Comparison of ENCODE assay signal across 14 cellular contexts in genomic region chr16:50278251-50278650, GRCh38. TPM values are rescaled to one million over a fixed set of nuclear protein-coding genes. Genes with fewer than 3 reads are reported as not detected.
DNase-seq lines count a peak whose midpoint lies in the region; ATAC-seq and TF ChIP-seq lines count a peak whose summit lies in the region.
"Had no signal": no experiment of that assay in that cellular context is flagged by ENCODE, and none has a peak within 500 bp of the region (broad histone marks: within the 10 kb centered on the region; RNA-seq: fewer than 3 reads in every experiment).

No MANE protein-coding gene starts in this region.

- H3K27me3 ChIP-seq in PC-3 (ENCODE audit: low read length) = no peaks in the 10 kb centered on the region

- DNase-seq in activated T-cell treated with anti-CD3 and anti-CD28 coated beads, Interleukin-2, amount 50 U/mL, for 4 hours = no peak
- DNase-seq in activated T-cell treated with anti-CD3 and anti-CD28 coated beads for 4 hours (no peak), PC-3 (no peak), DMS79 (lab: John Stamatoyannopoulos, UW) (no peak), NCI-H446 treated with DMSO at 0.1 percent for 48 hours (lab: John Stamatoyannopoulos, UW) (no peak)
- no peak for DNase-seq in central memory CD8-positive, alpha-beta T cell (ENCODE audit: low spot score in 2 of 2)
- DNase-seq in stimulated activated effector memory CD8-positive, alpha-beta T cell treated with anti-CD3 and anti-CD28 coated beads, Interleukin-12 subunit alpha, Interleukin-12 subunit beta, amount 100 ng/mL, for 72 hours (ENCODE audit: low spot score in 2 of 2) = no peak
- DNase-seq: activated CD4-positive, CD25-positive, alpha-beta regulatory T cell; kidney glomerular epithelial cell; NCI-H1694 treated with DMSO at 0.1 percent for 48 hours; NCI-H226; NK-92 treated with Interleukin-12 subunit alpha and Interleukin-12 subunit beta, amount 100 ng/mL, for 24 hours had no signal

- H3K9me3 ChIP-seq in PC-3 (ENCODE audit: low read length) = no peaks in the 10 kb centered on the region

- H3K4me3 ChIP-seq in PC-3 (ENCODE audit: low read length) = no peak overlapping the region

- H3K9me2 ChIP-seq in PC-3 (replicated peaks; ENCODE audit: low read length) = no peaks in the 10 kb centered on the region

- CTCF ChIA-PET in PC-3 (lab: Charles Lee) = no interaction called here

- H3K79me2 ChIP-seq in PC-3 (ENCODE audit: low read length) = no peaks in the 10 kb centered on the region

- no peaks in the 10 kb centered on the region for H3K27me3 Mint-ChIP-seq in activated T-cell treated with anti-CD3 and anti-CD28 coated beads, Interleukin-2, amount 50 U/mL, for 4 hours (ENCODE audit: low read depth)
- no peaks in the 10 kb centered on the region for H3K27me3 Mint-ChIP-seq in central memory CD8-positive, alpha-beta T cell

- no peak overlapping the region for H2AFZ ChIP-seq in PC-3 (ENCODE audit: low read length)

- TF ChIP-seq CTCF in PC-3 (conservative IDR thresholded peaks at IDR 0.05; ENCODE audit: low read depth, low read length) = no peak

- H3K4me1 ChIP-seq in PC-3 (ENCODE audit: insufficient read depth, low read length) = no peaks in the 10 kb centered on the region

- H3K36me3 Mint-ChIP-seq in activated T-cell treated with anti-CD3 and anti-CD28 coated beads, Interleukin-2, amount 50 U/mL, for 4 hours (ENCODE audit: insufficient read depth) = peaks cover 8% of the 10 kb centered on the region
- peaks cover 19% of the 10 kb centered on the region for H3K36me3 Mint-ChIP-seq in central memory CD8-positive, alpha-beta T cell (ENCODE audit: insufficient read depth)
- peaks cover 47% of the 10 kb centered on the region for H3K36me3 Mint-ChIP-seq in stimulated activated effector memory CD8-positive, alpha-beta T cell treated with anti-CD3 and anti-CD28 coated beads, Interleukin-12 subunit alpha, Interleukin-12 subunit beta, amount 100 ng/mL, for 72 hours

- no peaks in the 10 kb centered on the region for H3K36me3 ChIP-seq in PC-3 (ENCODE audit: low read depth, low read length)

- intact Hi-C loops in PC-3 (cut with micrococcal nuclease) = no loop called here

- H4K20me1 ChIP-seq in PC-3 (ENCODE audit: low read length) = no peaks in the 10 kb centered on the region

- peaks cover 95% of the 10 kb centered on the region for H3K4me1 Mint-ChIP-seq in activated T-cell treated with anti-CD3 and anti-CD28 coated beads, Interleukin-2, amount 50 U/mL, for 4 hours (ENCODE audit: low read depth)
- peaks cover 90% of the 10 kb centered on the region for H3K4me1 Mint-ChIP-seq in central memory CD8-positive, alpha-beta T cell
- H3K4me1 Mint-ChIP-seq in stimulated activated effector memory CD8-positive, alpha-beta T cell treated with anti-CD3 and anti-CD28 coated beads, Interleukin-12 subunit alpha, Interleukin-12 subunit beta, amount 100 ng/mL, for 72 hours = peaks cover 93% of the 10 kb centered on the region
- H3K4me1 Mint-ChIP-seq: mesothelial cell of epicardium had no signal

- peaks cover 4% of the 10 kb centered on the region for H3K9me3 Mint-ChIP-seq in activated T-cell treated with anti-CD3 and anti-CD28 coated beads, Interleukin-2, amount 50 U/mL, for 4 hours
- H3K9me3 Mint-ChIP-seq in central memory CD8-positive, alpha-beta T cell = no peaks in the 10 kb centered on the region
- H3K9me3 Mint-ChIP-seq in stimulated activated effector memory CD8-positive, alpha-beta T cell treated with anti-CD3 and anti-CD28 coated beads, Interleukin-12 subunit alpha, Interleukin-12 subunit beta, amount 100 ng/mL, for 72 hours = peaks cover 5% of the 10 kb centered on the region

- POLR2A ChIA-PET in PC-3 (lab: Charles Lee; ENCODE audit: unreplicated experiment) = interaction anchor here (0.7 kb wide), 1 partner anchor 66 kb away, joined by 4 read pairs; no protein-coding TSS in a partner anchor

- no peak overlapping the region for H3K9ac ChIP-seq in PC-3 (ENCODE audit: low read length)

- no peak for ATAC-seq in activated T-cell treated with anti-CD3 and anti-CD28 coated beads, Interleukin-2, amount 50 U/mL, for 4 hours
- ATAC-seq in PC-3 (no peak), GM19324 (IDR thresholded peaks at IDR 0.05; ENCODE audit: low FRiP score, unreplicated experiment) (no peak)
- no peak for ATAC-seq in central memory CD8-positive, alpha-beta T cell (replicated peaks; ENCODE audit: extremely low read depth, poor library complexity, severe bottlenecking)
- no peak for ATAC-seq in stimulated activated effector memory CD8-positive, alpha-beta T cell treated with anti-CD3 and anti-CD28 coated beads, Interleukin-12 subunit alpha, Interleukin-12 subunit beta, amount 100 ng/mL, for 72 hours

- peak overlapping the region; percentile 66 for H3K4me3 Mint-ChIP-seq in activated T-cell treated with anti-CD3 and anti-CD28 coated beads, Interleukin-2, amount 50 U/mL, for 4 hours
- H3K4me3 Mint-ChIP-seq in central memory CD8-positive, alpha-beta T cell = peak overlapping the region; percentile 79
- peak overlapping the region; percentile 72 for H3K4me3 Mint-ChIP-seq in stimulated activated effector memory CD8-positive, alpha-beta T cell treated with anti-CD3 and anti-CD28 coated beads, Interleukin-12 subunit alpha, Interleukin-12 subunit beta, amount 100 ng/mL, for 72 hours
- H3K4me3 Mint-ChIP-seq: mesothelial cell of epicardium had no signal

- H3K27ac ChIP-seq in PC-3 (ENCODE audit: low read length) = 0 out of 2 replicates have a peak overlapping the region, but pooled peaks have one; percentile 70

- H3F3A ChIP-seq in PC-3 (ENCODE audit: low read length, unreplicated experiment) = no peaks in the 10 kb centered on the region

- H3K27ac Mint-ChIP-seq in central memory CD8-positive, alpha-beta T cell (ENCODE audit: low read depth) = peak overlapping the region; percentile 91
- peak overlapping the region; percentile 93 for H3K27ac Mint-ChIP-seq in stimulated activated effector memory CD8-positive, alpha-beta T cell treated with anti-CD3 and anti-CD28 coated beads, Interleukin-12 subunit alpha, Interleukin-12 subunit beta, amount 100 ng/mL, for 72 hours
- H3K27ac Mint-ChIP-seq: mesothelial cell of epicardium had no signal

- BruUV-seq in PC-3 (replicated peaks; lab: Mats Ljungman, UMichigan) = no TSS peak

- no peak overlapping the region for H3K4me2 ChIP-seq in PC-3 (ENCODE audit: low read length)

RNA-seq across cellular contexts. Expression of gene ADCY7, which starts 11.9 kb away (rescaled TPM):
- 10 to 100 TPM; 61.7 to 77.6 (median 70.7) TPM for total RNA-seq in activated T-cell treated with anti-CD3 and anti-CD28 coated beads, Interleukin-2, amount 50 U/mL, for 4 hours
- 13.1 and 14.1 TPM in 2 replicates for total RNA-seq in PC-3 (2014; rRNA removed)
